Comparison of ENCODE assay signal across 1 cellular context in the genomic region with DNA sequence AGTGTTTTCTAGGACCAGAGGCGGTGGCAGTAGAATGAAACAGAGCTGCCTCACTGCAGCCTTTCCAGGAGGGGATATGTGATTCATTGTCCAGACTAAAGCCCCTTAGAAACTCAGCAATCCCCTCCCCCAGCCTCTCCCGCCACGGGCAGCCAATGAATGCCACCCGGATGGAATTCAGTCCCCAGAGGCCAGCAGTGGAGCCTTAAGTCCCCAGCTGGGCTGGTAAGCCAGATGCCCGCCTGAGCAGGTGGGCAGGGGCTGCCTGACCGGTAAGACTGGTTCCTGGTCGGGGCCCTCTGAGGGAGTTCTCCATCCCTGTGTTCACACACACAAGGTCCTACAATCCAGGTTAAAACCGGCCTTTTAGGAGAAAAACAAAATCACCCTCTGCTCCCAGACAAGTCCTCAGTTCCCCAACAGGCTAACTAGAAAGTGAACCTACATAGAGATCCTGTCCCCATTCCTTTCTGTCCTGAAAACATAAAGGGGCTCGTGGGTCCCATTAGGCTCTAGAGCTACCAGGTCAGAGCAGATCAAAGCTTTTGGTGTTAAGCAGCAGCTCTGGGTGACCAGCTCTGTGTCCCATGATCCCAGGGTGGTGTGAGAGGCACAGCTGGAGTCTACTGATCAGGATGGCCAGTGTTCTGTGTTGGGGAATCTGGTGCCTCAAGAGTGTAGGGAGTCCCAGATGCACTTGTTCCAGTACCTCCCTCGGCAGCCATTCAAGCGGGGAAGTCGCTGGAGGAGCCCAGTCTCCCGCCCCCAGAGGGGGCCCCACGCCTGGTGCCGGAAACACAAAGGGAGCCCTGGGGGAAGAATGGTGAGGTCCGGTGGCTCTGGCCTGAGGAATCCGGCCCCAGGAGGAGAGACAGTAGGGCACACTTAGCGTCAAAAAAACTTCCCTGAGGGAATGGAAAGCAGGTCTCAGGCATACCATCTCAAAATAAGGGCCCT.
TF ChIP-seq lines count a peak whose summit lies in the region.

No MANE protein-coding gene starts in this region.

TF ChIP-seq in H1, 55 proteins besides CTCF, POLR2A, EP300 and RAD21:
- TF ChIP-seq, protein P1, sequence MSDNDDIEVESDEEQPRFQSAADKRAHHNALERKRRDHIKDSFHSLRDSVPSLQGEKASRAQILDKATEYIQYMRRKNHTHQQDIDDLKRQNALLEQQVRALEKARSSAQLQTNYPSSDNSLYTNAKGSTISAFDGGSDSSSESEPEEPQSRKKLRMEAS (IDR thresholded peaks at IDR 0.05): peak; percentile 81
- TF ChIP-seq BCL11A (IDR thresholded peaks at IDR 0.05; ENCODE audit: low read depth in 2 of 2, low read length in 2 of 2) (peak in 1 of 2 experiments; percentile 59), SP1 (IDR thresholded peaks at IDR 0.05; ENCODE audit: low read depth, low read length) (peak; percentile 97), SAP30 (IDR thresholded peaks at IDR 0.05; ENCODE audit: insufficient read depth, insufficient replicate concordance, low read length) (peak; percentile 56), CBX8 (IDR thresholded peaks at IDR 0.05; ENCODE audit: borderline replicate concordance, low read depth, low read length) (no peak), TAF1 (IDR thresholded peaks at IDR 0.05; ENCODE audit: low read depth, low read length) (peak; percentile 68), BRCA1 (IDR thresholded peaks at IDR 0.05; ENCODE audit: low read depth, low read length) (no peak), ZNF274 (IDR thresholded peaks at IDR 0.05; ENCODE audit: borderline replicate concordance, extremely low read depth, low read length) (no peak), TBP (IDR thresholded peaks at IDR 0.05; ENCODE audit: low read depth, low read length) (peak; percentile 79), JUN (IDR thresholded peaks at IDR 0.05; ENCODE audit: low read depth, low read length) (no peak), GTF2F1 (IDR thresholded peaks at IDR 0.05; ENCODE audit: borderline replicate concordance, low read depth, low read length) (no peak), CHD1 (IDR thresholded peaks at IDR 0.05; ENCODE audit: low read depth, low read length) (no peak), YY1 (IDR thresholded peaks at IDR 0.05; ENCODE audit: low read depth, low read length) (peak; percentile 87), PHF8 (conservative IDR thresholded peaks at IDR 0.05; ENCODE audit: low read depth, low read length) (0 out of 2 replicates have a peak, but pooled peaks have one; percentile 35), GABPA (IDR thresholded peaks at IDR 0.05; ENCODE audit: borderline replicate concordance, insufficient read depth, low read length) (no peak; the same call in 1 of the 2 replicates), SIX5 (IDR thresholded peaks at IDR 0.05; ENCODE audit: low read depth, low read length) (no peak), NANOG (IDR thresholded peaks at IDR 0.05; ENCODE audit: insufficient read depth, low read depth, low read length, poor library complexity, severe bottlenecking) (peak; percentile 66), ASH2L (IDR thresholded peaks at IDR 0.05; ENCODE audit: low read length) (peak; percentile 96), CREB1 (IDR thresholded peaks at IDR 0.05) (no peak), KDM5A (IDR thresholded peaks at IDR 0.05; ENCODE audit: low read length) (no peak), TAF7 (optimal IDR thresholded peaks at IDR 0.05; ENCODE audit: borderline replicate concordance, low read depth, low read length) (peak; percentile 94), POU5F1 (IDR thresholded peaks at IDR 0.05; ENCODE audit: low read depth, low read length) (no peak), CBX5 (IDR thresholded peaks at IDR 0.05; ENCODE audit: low read depth, low read length) (no peak), POLR2AphosphoS5 (IDR thresholded peaks at IDR 0.05; ENCODE audit: low read depth, low read length) (no peak; the same call in none of the 2 replicates), HDAC6 (IDR thresholded peaks at IDR 0.05; ENCODE audit: low read depth, low read length) (no peak), NRF1 (IDR thresholded peaks at IDR 0.05; ENCODE audit: low read depth, low read length) (no peak), TCF12 (IDR thresholded peaks at IDR 0.05; ENCODE audit: low read depth, low read length) (peak; percentile 99), RXRA (IDR thresholded peaks at IDR 0.05; ENCODE audit: insufficient read depth, low read depth, low read length) (no peak), EGR1 (IDR thresholded peaks at IDR 0.05; ENCODE audit: borderline replicate concordance, low read depth, low read length) (no peak; the same call in 1 of the 2 replicates), CTBP2 (IDR thresholded peaks at IDR 0.05; ENCODE audit: borderline replicate concordance, insufficient read depth, insufficient read length, low read length) (peak; percentile 85), FOSL1 (IDR thresholded peaks at IDR 0.05; ENCODE audit: insufficient read depth, low read depth, low read length) (no peak), JUND (IDR thresholded peaks at IDR 0.05; ENCODE audit: low read length) (no peak), SRF (IDR thresholded peaks at IDR 0.05; ENCODE audit: low read depth, low read length) (no peak), EZH2 (IDR thresholded peaks at IDR 0.05; ENCODE audit: low read depth, low read length, severe bottlenecking) (no peak), HDAC2 (IDR thresholded peaks at IDR 0.05; ENCODE audit: borderline replicate concordance in 1 of 2, low read depth in 2 of 2, low read length in 2 of 2) (0 out of 4 replicates have a peak, but pooled peaks of 1 of the 2 experiments have one; percentile 87), CHD2 (IDR thresholded peaks at IDR 0.05; ENCODE audit: low read length) (peak; percentile 77), RBBP5 (IDR thresholded peaks at IDR 0.05; ENCODE audit: borderline replicate concordance, low read depth, low read length) (peak; percentile 69; the same call in 1 of the 2 replicates), TEAD4 (IDR thresholded peaks at IDR 0.05; ENCODE audit: low read depth, low read length) (peak; percentile 87), BACH1 (IDR thresholded peaks at IDR 0.05; ENCODE audit: low read length) (no peak), RFX5 (IDR thresholded peaks at IDR 0.05; ENCODE audit: borderline replicate concordance, low read depth, low read length) (no peak), KDM4A (IDR thresholded peaks at IDR 0.05; ENCODE audit: low read depth, low read length, severe bottlenecking) (no peak), SIN3A (conservative IDR thresholded peaks at IDR 0.05 in 1 of 2, IDR thresholded peaks at IDR 0.05 in 1 of 2; ENCODE audit: low read depth in 1 of 2, low read length in 2 of 2) (peak in 1 of 2 experiments; percentile 16; a peak in 1 of 4 replicates), SP4 (IDR thresholded peaks at IDR 0.05; ENCODE audit: low read length) (peak; percentile 73; the same call in 1 of the 2 replicates)
- TF ChIP-seq, protein P2, sequence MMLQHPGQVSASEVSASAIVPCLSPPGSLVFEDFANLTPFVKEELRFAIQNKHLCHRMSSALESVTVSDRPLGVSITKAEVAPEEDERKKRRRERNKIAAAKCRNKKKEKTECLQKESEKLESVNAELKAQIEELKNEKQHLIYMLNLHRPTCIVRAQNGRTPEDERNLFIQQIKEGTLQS (IDR thresholded peaks at IDR 0.05; ENCODE audit: insufficient read depth, low read depth, low read length): no peak
- TF ChIP-seq, protein P3, sequence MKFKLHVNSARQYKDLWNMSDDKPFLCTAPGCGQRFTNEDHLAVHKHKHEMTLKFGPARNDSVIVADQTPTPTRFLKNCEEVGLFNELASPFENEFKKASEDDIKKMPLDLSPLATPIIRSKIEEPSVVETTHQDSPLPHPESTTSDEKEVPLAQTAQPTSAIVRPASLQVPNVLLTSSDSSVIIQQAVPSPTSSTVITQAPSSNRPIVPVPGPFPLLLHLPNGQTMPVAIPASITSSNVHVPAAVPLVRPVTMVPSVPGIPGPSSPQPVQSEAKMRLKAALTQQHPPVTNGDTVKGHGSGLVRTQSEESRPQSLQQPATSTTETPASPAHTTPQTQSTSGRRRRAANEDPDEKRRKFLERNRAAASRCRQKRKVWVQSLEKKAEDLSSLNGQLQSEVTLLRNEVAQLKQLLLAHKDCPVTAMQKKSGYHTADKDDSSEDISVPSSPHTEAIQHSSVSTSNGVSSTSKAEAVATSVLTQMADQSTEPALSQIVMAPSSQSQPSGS (IDR thresholded peaks at IDR 0.05; ENCODE audit: low read length): no peak
- TF ChIP-seq, protein P4, sequence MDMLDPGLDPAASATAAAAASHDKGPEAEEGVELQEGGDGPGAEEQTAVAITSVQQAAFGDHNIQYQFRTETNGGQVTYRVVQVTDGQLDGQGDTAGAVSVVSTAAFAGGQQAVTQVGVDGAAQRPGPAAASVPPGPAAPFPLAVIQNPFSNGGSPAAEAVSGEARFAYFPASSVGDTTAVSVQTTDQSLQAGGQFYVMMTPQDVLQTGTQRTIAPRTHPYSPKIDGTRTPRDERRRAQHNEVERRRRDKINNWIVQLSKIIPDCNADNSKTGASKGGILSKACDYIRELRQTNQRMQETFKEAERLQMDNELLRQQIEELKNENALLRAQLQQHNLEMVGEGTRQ (IDR thresholded peaks at IDR 0.05; ENCODE audit: low read length): no peak
- TF ChIP-seq, protein P5, sequence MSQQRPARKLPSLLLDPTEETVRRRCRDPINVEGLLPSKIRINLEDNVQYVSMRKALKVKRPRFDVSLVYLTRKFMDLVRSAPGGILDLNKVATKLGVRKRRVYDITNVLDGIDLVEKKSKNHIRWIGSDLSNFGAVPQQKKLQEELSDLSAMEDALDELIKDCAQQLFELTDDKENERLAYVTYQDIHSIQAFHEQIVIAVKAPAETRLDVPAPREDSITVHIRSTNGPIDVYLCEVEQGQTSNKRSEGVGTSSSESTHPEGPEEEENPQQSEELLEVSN (IDR thresholded peaks at IDR 0.05): peak; percentile 76
